ENCODE assay signal across 23 cellular contexts in genomic region chr14:106291626-106292025, GRCh38.
"Had no signal": no experiment of that assay in that cellular context is flagged by ENCODE, and none has a peak within 500 bp of the region (broad histone marks: within the 10 kb centered on the region; RNA-seq: fewer than 3 reads in every experiment).

No MANE protein-coding gene starts in this region.

- H3K27me3 ChIP-seq: gastrocnemius medialis had no signal

- ATAC-seq: gastrocnemius medialis, heart right ventricle, left cardiac atrium, left lung, left ventricle myocardium superior, lower lobe of right lung, mucosa of descending colon had no signal

- H3K27ac ChIP-seq: coronary artery, dorsolateral prefrontal cortex, esophagus muscularis mucosa, gastrocnemius medialis, heart right ventricle, left lung, lower lobe of right lung had no signal

- H3K4me3 ChIP-seq: coronary artery, dorsolateral prefrontal cortex, esophagus muscularis mucosa, gastrocnemius medialis, heart right ventricle, left lung, lower lobe of right lung, mucosa of descending colon had no signal

- FAIRE-seq: colon, endothelial cell of umbilical vein, islet of Langerhans, keratinocyte had no signal

- H3K9me3 ChIP-seq: esophagus muscularis mucosa, gastrocnemius medialis, left lung, lower lobe of right lung, mucosa of descending colon had no signal

- H3K4me1 ChIP-seq: esophagus muscularis mucosa, gastrocnemius medialis, heart right ventricle, left lung, lower lobe of right lung had no signal

- H3K36me3 ChIP-seq: esophagus muscularis mucosa, gastrocnemius medialis, heart right ventricle, left lung, lower lobe of right lung had no signal

- DNase-seq: dermis blood vessel endothelial cell; dorsolateral prefrontal cortex; effector CD4-positive, alpha-beta T cell; effector memory CD4-positive, alpha-beta T cell; foreskin melanocyte; gastrocnemius medialis; glutamatergic neuron; head of caudate nucleus; heart right ventricle; hippocampal formation; left cardiac atrium; left lung; left ventricle myocardium superior; lower lobe of right lung; mesenchymal stem cell; mucosa of descending colon; naive B cell had no signal
